1 cellular context compared by ENCODE assay signal in genomic region chr20:3869839-3870634, GRCh38.
TF ChIP-seq lines count a peak whose summit lies in the region.

No MANE protein-coding gene starts in this region.

TF ChIP-seq in HepG2, 621 proteins besides CTCF, POLR2A, EP300 and RAD21:
- TF ChIP-seq AKAP8 (CRISPR knock-in tag; IDR thresholded peaks at IDR 0.05) (peak; percentile 73; the same call in 1 of the 2 replicates), ZNF883 (CRISPR knock-in tag; IDR thresholded peaks at IDR 0.05; ENCODE audit: not compliant biosample characterization) (peak; percentile 63), ZNF362 (CRISPR knock-in tag; IDR thresholded peaks at IDR 0.05; ENCODE audit: borderline replicate concordance) (0 out of 2 replicates have a peak, but pooled peaks have one; percentile 4), TFDP2 (CRISPR knock-in tag; IDR thresholded peaks at IDR 0.05) (no peak), SSRP1 (CRISPR knock-in tag; IDR thresholded peaks at IDR 0.05) (peak; percentile 76; the same call in 1 of the 2 replicates), SALL1 (CRISPR knock-in tag; IDR thresholded peaks at IDR 0.05) (0 out of 2 replicates have a peak, but pooled peaks have one; percentile 10), POLR2AphosphoS5 (IDR thresholded peaks at IDR 0.05; ENCODE audit: low read depth, low read length) (peak; percentile 11; the same call in 1 of the 2 replicates), DZIP1 (CRISPR knock-in tag; IDR thresholded peaks at IDR 0.05) (peak; percentile 37; the same call in 1 of the 2 replicates), ZFYVE20 (CRISPR knock-in tag; IDR thresholded peaks at IDR 0.05; ENCODE audit: borderline replicate concordance, low read depth) (no peak), ZNF547 (CRISPR knock-in tag; IDR thresholded peaks at IDR 0.05) (peak; percentile 49; the same call in 1 of the 2 replicates), ZNF224 (CRISPR knock-in tag; IDR thresholded peaks at IDR 0.05) (0 out of 2 replicates have a peak, but pooled peaks have one; percentile 20), MLLT10 (CRISPR knock-in tag; IDR thresholded peaks at IDR 0.05) (no peak), PRMT3 (CRISPR knock-in tag; IDR thresholded peaks at IDR 0.05; ENCODE audit: borderline replicate concordance, low read depth) (no peak; the same call in 1 of the 2 replicates), ZNF891 (CRISPR knock-in tag; IDR thresholded peaks at IDR 0.05) (peak; percentile 52; the same call in 1 of the 2 replicates), ZFP91 (CRISPR knock-in tag; IDR thresholded peaks at IDR 0.05; ENCODE audit: borderline replicate concordance) (0 out of 2 replicates have a peak, but pooled peaks have one; percentile 23), SNAPC5 (CRISPR knock-in tag; IDR thresholded peaks at IDR 0.05; ENCODE audit: borderline replicate concordance) (no peak), GLMP (CRISPR knock-in tag; IDR thresholded peaks at IDR 0.05; ENCODE audit: borderline replicate concordance) (0 out of 2 replicates have a peak, but pooled peaks have one; percentile 41), ZNF737 (CRISPR knock-in tag; IDR thresholded peaks at IDR 0.05; ENCODE audit: borderline replicate concordance) (0 out of 2 replicates have a peak, but pooled peaks have one; percentile 32)
- TF ChIP-seq, protein P1, sequence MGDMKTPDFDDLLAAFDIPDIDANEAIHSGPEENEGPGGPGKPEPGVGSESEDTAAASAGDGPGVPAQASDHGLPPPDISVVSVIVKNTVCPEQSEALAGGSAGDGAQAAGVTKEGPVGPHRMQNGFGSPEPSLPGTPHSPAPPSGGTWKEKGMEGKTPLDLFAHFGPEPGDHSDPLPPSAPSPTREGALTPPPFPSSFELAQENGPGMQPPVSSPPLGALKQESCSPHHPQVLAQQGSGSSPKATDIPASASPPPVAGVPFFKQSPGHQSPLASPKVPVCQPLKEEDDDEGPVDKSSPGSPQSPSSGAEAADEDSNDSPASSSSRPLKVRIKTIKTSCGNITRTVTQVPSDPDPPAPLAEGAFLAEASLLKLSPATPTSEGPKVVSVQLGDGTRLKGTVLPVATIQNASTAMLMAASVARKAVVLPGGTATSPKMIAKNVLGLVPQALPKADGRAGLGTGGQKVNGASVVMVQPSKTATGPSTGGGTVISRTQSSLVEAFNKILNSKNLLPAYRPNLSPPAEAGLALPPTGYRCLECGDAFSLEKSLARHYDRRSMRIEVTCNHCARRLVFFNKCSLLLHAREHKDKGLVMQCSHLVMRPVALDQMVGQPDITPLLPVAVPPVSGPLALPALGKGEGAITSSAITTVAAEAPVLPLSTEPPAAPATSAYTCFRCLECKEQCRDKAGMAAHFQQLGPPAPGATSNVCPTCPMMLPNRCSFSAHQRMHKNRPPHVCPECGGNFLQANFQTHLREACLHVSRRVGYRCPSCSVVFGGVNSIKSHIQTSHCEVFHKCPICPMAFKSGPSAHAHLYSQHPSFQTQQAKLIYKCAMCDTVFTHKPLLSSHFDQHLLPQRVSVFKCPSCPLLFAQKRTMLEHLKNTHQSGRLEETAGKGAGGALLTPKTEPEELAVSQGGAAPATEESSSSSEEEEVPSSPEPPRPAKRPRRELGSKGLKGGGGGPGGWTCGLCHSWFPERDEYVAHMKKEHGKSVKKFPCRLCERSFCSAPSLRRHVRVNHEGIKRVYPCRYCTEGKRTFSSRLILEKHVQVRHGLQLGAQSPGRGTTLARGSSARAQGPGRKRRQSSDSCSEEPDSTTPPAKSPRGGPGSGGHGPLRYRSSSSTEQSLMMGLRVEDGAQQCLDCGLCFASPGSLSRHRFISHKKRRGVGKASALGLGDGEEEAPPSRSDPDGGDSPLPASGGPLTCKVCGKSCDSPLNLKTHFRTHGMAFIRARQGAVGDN (CRISPR knock-in tag; IDR thresholded peaks at IDR 0.05) = 0 out of 2 replicates have a peak, but pooled peaks have one; percentile 22
- TF ChIP-seq, protein P2, sequence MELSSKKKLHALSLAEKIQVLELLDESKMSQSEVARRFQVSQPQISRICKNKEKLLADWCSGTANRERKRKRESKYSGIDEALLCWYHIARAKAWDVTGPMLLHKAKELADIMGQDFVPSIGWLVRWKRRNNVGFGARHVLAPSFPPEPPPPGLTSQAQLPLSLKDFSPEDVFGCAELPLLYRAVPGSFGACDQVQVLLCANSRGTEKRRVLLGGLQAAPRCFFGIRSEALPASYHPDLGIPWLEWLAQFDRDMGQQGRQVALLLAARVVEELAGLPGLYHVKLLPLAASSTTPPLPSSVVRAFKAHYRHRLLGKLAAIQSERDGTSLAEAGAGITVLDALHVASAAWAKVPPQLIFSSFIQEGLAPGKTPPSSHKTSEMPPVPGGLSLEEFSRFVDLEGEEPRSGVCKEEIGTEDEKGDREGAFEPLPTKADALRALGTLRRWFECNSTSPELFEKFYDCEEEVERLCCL (CRISPR knock-in tag; IDR thresholded peaks at IDR 0.05; ENCODE audit: borderline replicate concordance) = no peak
- TF ChIP-seq, protein P3, sequence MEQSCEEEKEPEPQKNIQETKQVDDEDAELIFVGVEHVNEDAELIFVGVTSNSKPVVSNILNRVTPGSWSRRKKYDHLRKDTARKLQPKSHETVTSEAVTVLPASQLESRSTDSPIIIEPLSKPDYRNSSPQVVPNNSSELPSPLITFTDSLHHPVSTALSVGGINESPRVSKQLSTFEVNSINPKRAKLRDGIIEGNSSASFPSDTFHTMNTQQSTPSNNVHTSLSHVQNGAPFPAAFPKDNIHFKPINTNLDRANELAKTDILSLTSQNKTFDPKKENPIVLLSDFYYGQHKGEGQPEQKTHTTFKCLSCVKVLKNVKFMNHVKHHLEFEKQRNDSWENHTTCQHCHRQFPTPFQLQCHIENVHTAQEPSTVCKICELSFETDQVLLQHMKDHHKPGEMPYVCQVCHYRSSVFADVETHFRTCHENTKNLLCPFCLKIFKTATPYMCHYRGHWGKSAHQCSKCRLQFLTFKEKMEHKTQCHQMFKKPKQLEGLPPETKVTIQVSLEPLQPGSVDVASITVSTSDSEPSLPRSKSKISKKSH (CRISPR knock-in tag; IDR thresholded peaks at IDR 0.05; ENCODE audit: borderline replicate concordance) = 0 out of 2 replicates have a peak, but pooled peaks have one; percentile 26
- TF ChIP-seq, protein P4, sequence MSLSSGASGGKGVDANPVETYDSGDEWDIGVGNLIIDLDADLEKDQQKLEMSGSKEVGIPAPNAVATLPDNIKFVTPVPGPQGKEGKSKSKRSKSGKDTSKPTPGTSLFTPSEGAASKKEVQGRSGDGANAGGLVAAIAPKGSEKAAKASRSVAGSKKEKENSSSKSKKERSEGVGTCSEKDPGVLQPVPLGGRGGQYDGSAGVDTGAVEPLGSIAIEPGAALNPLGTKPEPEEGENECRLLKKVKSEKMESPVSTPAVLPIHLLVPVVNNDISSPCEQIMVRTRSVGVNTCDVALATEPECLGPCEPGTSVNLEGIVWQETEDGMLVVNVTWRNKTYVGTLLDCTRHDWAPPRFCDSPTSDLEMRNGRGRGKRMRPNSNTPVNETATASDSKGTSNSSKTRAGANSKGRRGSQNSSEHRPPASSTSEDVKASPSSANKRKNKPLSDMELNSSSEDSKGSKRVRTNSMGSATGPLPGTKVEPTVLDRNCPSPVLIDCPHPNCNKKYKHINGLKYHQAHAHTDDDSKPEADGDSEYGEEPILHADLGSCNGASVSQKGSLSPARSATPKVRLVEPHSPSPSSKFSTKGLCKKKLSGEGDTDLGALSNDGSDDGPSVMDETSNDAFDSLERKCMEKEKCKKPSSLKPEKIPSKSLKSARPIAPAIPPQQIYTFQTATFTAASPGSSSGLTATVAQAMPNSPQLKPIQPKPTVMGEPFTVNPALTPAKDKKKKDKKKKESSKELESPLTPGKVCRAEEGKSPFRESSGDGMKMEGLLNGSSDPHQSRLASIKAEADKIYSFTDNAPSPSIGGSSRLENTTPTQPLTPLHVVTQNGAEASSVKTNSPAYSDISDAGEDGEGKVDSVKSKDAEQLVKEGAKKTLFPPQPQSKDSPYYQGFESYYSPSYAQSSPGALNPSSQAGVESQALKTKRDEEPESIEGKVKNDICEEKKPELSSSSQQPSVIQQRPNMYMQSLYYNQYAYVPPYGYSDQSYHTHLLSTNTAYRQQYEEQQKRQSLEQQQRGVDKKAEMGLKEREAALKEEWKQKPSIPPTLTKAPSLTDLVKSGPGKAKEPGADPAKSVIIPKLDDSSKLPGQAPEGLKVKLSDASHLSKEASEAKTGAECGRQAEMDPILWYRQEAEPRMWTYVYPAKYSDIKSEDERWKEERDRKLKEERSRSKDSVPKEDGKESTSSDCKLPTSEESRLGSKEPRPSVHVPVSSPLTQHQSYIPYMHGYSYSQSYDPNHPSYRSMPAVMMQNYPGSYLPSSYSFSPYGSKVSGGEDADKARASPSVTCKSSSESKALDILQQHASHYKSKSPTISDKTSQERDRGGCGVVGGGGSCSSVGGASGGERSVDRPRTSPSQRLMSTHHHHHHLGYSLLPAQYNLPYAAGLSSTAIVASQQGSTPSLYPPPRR (CRISPR knock-in tag; IDR thresholded peaks at IDR 0.05; ENCODE audit: borderline replicate concordance) = 0 out of 2 replicates have a peak, but pooled peaks have one; percentile 19
